Comparison of ENCODE assay signal across 1 cellular context in genomic region chr14:54572316-54572715, GRCh38.
TF ChIP-seq lines count a peak whose summit lies in the region.

No MANE protein-coding gene starts in this region.

TF ChIP-seq in HEK293, 187 proteins besides CTCF, POLR2A, EP300 and RAD21 (continued from another document):
- no peak for TF ChIP-seq PATZ1 (tag by site-specific recombination; IDR thresholded peaks at IDR 0.05)
- no peak for TF ChIP-seq ZNF16 (tag by site-specific recombination; IDR thresholded peaks at IDR 0.05; ENCODE audit: low read depth)
- TF ChIP-seq ZFP69B (tag by site-specific recombination; IDR thresholded peaks at IDR 0.05) = no peak
- no peak for TF ChIP-seq BCL11B (tag by site-specific recombination; IDR thresholded peaks at IDR 0.05; ENCODE audit: low read depth)
- TF ChIP-seq ZNF26 (tag by site-specific recombination; IDR thresholded peaks at IDR 0.05) = no peak
- TF ChIP-seq ZXDB (tag by site-specific recombination; IDR thresholded peaks at IDR 0.05) = no peak
- TF ChIP-seq HOXC10 (CRISPR knock-in tag; IDR thresholded peaks at IDR 0.05) = no peak
- TF ChIP-seq ZNF639 (tag by site-specific recombination; IDR thresholded peaks at IDR 0.05) = no peak
- TF ChIP-seq ZNF341 (tag by site-specific recombination; IDR thresholded peaks at IDR 0.05; ENCODE audit: low read depth) = 0 out of 2 replicates have a peak, but pooled peaks have one; percentile 28
- TF ChIP-seq ZNF654 (tag by site-specific recombination; IDR thresholded peaks at IDR 0.05; ENCODE audit: low read depth) = peak; percentile 63
